1 cellular context compared by ENCODE assay signal in the genomic region with DNA sequence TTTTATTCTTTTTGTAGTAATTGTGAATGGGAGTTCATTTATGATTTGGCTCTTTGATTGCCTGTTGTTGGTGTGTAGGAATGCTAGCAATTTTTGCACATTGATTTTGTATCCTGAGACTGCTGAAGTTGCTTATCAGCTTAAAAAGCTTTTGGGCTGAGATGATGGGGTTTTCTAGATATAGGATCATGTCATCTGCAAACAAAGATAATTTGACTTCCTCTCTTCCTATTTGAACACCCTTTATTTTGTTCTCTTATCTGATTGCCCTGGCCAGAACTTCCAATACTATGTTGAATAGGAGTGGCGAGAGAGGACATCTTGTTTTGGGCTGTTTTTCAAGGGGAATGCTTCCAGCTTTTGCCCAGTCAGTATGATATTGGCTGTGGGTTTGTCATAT.
TF ChIP-seq lines count a peak whose summit lies in the region.
"Not testable (repeated sequence)": the region's sequence is repeated elsewhere in the genome, so short reads cannot be mapped to it uniquely, and the experiment has no call there.

No MANE protein-coding gene starts in this region.

TF ChIP-seq in HepG2, 621 proteins besides CTCF, POLR2A, EP300 and RAD21 (continued from another document):
- TF ChIP-seq, protein P1, sequence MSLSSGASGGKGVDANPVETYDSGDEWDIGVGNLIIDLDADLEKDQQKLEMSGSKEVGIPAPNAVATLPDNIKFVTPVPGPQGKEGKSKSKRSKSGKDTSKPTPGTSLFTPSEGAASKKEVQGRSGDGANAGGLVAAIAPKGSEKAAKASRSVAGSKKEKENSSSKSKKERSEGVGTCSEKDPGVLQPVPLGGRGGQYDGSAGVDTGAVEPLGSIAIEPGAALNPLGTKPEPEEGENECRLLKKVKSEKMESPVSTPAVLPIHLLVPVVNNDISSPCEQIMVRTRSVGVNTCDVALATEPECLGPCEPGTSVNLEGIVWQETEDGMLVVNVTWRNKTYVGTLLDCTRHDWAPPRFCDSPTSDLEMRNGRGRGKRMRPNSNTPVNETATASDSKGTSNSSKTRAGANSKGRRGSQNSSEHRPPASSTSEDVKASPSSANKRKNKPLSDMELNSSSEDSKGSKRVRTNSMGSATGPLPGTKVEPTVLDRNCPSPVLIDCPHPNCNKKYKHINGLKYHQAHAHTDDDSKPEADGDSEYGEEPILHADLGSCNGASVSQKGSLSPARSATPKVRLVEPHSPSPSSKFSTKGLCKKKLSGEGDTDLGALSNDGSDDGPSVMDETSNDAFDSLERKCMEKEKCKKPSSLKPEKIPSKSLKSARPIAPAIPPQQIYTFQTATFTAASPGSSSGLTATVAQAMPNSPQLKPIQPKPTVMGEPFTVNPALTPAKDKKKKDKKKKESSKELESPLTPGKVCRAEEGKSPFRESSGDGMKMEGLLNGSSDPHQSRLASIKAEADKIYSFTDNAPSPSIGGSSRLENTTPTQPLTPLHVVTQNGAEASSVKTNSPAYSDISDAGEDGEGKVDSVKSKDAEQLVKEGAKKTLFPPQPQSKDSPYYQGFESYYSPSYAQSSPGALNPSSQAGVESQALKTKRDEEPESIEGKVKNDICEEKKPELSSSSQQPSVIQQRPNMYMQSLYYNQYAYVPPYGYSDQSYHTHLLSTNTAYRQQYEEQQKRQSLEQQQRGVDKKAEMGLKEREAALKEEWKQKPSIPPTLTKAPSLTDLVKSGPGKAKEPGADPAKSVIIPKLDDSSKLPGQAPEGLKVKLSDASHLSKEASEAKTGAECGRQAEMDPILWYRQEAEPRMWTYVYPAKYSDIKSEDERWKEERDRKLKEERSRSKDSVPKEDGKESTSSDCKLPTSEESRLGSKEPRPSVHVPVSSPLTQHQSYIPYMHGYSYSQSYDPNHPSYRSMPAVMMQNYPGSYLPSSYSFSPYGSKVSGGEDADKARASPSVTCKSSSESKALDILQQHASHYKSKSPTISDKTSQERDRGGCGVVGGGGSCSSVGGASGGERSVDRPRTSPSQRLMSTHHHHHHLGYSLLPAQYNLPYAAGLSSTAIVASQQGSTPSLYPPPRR (CRISPR knock-in tag; IDR thresholded peaks at IDR 0.05; ENCODE audit: borderline replicate concordance), result peak; percentile 45; the same call in 1 of the 2 replicates
- peak; percentile 11; the same call in 1 of the 2 replicates for TF ChIP-seq SOX5 (CRISPR knock-in tag; IDR thresholded peaks at IDR 0.05; ENCODE audit: borderline replicate concordance)
- TF ChIP-seq SOX13 (IDR thresholded peaks at IDR 0.05), result not testable (repeated sequence)
- TF ChIP-seq SOX13 (CRISPR knock-in tag; conservative IDR thresholded peaks at IDR 0.05 in 1 of 2, IDR thresholded peaks at IDR 0.05 in 1 of 2), result peak in 1 of 2 experiments; percentile 40; a peak in 1 of 4 replicates
- peak; percentile 33; the same call in 1 of the 2 replicates for TF ChIP-seq GFI1 (CRISPR knock-in tag; IDR thresholded peaks at IDR 0.05; ENCODE audit: borderline replicate concordance)
- 0 out of 2 replicates have a peak, but pooled peaks have one; percentile 18 for TF ChIP-seq POGZ (CRISPR knock-in tag; IDR thresholded peaks at IDR 0.05)
- peak; percentile 73 for TF ChIP-seq ISL2 (CRISPR knock-in tag; IDR thresholded peaks at IDR 0.05)
- TF ChIP-seq TEAD3 (CRISPR knock-in tag; optimal IDR thresholded peaks at IDR 0.05; ENCODE audit: borderline replicate concordance), result peak; percentile 11
- peak; percentile 49; the same call in 1 of the 2 replicates for TF ChIP-seq NCOA2 (CRISPR knock-in tag; IDR thresholded peaks at IDR 0.05)
- TF ChIP-seq ETV5 (CRISPR knock-in tag; IDR thresholded peaks at IDR 0.05; ENCODE audit: borderline replicate concordance), result peak; percentile 23; the same call in 1 of the 2 replicates
- TF ChIP-seq, protein P2, sequence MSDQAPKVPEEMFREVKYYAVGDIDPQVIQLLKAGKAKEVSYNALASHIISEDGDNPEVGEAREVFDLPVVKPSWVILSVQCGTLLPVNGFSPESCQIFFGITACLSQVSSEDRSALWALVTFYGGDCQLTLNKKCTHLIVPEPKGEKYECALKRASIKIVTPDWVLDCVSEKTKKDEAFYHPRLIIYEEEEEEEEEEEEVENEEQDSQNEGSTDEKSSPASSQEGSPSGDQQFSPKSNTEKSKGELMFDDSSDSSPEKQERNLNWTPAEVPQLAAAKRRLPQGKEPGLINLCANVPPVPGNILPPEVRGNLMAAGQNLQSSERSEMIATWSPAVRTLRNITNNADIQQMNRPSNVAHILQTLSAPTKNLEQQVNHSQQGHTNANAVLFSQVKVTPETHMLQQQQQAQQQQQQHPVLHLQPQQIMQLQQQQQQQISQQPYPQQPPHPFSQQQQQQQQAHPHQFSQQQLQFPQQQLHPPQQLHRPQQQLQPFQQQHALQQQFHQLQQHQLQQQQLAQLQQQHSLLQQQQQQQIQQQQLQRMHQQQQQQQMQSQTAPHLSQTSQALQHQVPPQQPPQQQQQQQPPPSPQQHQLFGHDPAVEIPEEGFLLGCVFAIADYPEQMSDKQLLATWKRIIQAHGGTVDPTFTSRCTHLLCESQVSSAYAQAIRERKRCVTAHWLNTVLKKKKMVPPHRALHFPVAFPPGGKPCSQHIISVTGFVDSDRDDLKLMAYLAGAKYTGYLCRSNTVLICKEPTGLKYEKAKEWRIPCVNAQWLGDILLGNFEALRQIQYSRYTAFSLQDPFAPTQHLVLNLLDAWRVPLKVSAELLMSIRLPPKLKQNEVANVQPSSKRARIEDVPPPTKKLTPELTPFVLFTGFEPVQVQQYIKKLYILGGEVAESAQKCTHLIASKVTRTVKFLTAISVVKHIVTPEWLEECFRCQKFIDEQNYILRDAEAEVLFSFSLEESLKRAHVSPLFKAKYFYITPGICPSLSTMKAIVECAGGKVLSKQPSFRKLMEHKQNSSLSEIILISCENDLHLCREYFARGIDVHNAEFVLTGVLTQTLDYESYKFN (CRISPR knock-in tag; conservative IDR thresholded peaks at IDR 0.05), result peak; percentile 39; the same call in 1 of the 2 replicates
TF ChIP-seq in HepG2: peak in this region for 16; not testable (repeated sequence) for 605.
